In genomic region chr18:59848002-59848401, GRCh38 we compare ENCODE assay signal across 11 cellular contexts. TPM values are rescaled to one million over a fixed set of nuclear protein-coding genes. Genes with fewer than 3 reads are reported as not detected.
A peak's percentile ranks its signal among the peaks of the same experiment; 100 is the strongest.
DNase-seq lines count a peak whose midpoint lies in the region; ATAC-seq and TF ChIP-seq lines count a peak whose summit lies in the region.
"Had no signal": no experiment of that assay in that cellular context is flagged by ENCODE, and none has a peak within 500 bp of the region (broad histone marks: within the 10 kb centered on the region; RNA-seq: fewer than 3 reads in every experiment).

No MANE protein-coding gene starts in this region.

- peak overlapping the region; percentile 52 for H2BK15ac ChIP-seq in mesenchymal stem cell (ENCODE audit: low read depth, poor library complexity, severe bottlenecking)

- ATAC-seq in HG03469 (IDR thresholded peaks at IDR 0.05; ENCODE audit: unreplicated experiment): no peak

- no peak overlapping the region for H2BK5ac ChIP-seq in mesenchymal stem cell (ENCODE audit: low read depth, low read length, poor library complexity, severe bottlenecking)

- H3K4me3 ChIP-seq in HEK293 (ENCODE audit: low read depth, low read length) (no peak overlapping the region), mesenchymal stem cell (ENCODE audit: insufficient read depth in 1 of 2, low read depth in 1 of 2, low read length in 2 of 2) (no peak overlapping the region)

- no peak for TF ChIP-seq CTCF in HEK293 (tag by site-specific recombination; IDR thresholded peaks at IDR 0.05)

- no peak overlapping the region for H3K23ac ChIP-seq in mesenchymal stem cell (ENCODE audit: low read length in 2 of 2)

- H3K4me3 Mint-ChIP-seq in activated CD4-positive, alpha-beta T cell treated with anti-CD3 and anti-CD28 coated beads, Interleukin-2, amount 10 ng/mL, durations not matched to agents 24 days and 14 days: peak overlapping the region; percentile 26

- H3K36me3 ChIP-seq in HEK293 (ENCODE audit: control insufficient read depth in 2 of 2, insufficient read depth in 1 of 2, low read length in 2 of 2) (no peaks in the 10 kb centered on the region), mesenchymal stem cell (ENCODE audit: control insufficient read depth in 1 of 2, insufficient read depth in 2 of 2, low read depth in 1 of 2, low read length in 2 of 2) (no peaks in the 10 kb centered on the region)

- peak overlapping the region; percentile 91 for H3K27ac Mint-ChIP-seq in activated CD4-positive, alpha-beta T cell treated with anti-CD3 and anti-CD28 coated beads, Interleukin-2, amount 10 ng/mL, durations not matched to agents 24 days and 14 days

- H3K9me3 ChIP-seq in HEK293 (ENCODE audit: control insufficient read depth, insufficient read depth, low read depth, low read length) (no peaks in the 10 kb centered on the region), mesenchymal stem cell (ENCODE audit: control insufficient read depth, low read length) (no peaks in the 10 kb centered on the region)

- H2BK120ac ChIP-seq in mesenchymal stem cell (ENCODE audit: low read depth, low read length): no peak overlapping the region

- 75% methylated on average over 4 of the region's 4 CpGs for WGBS in mesenchymal stem cell

- H3K79me1 ChIP-seq in mesenchymal stem cell (replicated peaks; ENCODE audit: low read length, poor library complexity, severe bottlenecking): no peaks in the 10 kb centered on the region

- H3K14ac ChIP-seq in mesenchymal stem cell (ENCODE audit: low read length in 2 of 2): no peak overlapping the region

- H3K27ac ChIP-seq in HEK293 (ENCODE audit: extremely low read depth, low read depth, low read length) (no peak overlapping the region), mesenchymal stem cell (ENCODE audit: low read length, poor library complexity, severe bottlenecking) (no peak overlapping the region)

- H4K91ac ChIP-seq in mesenchymal stem cell (ENCODE audit: low read length): no peak overlapping the region

- no peaks in the 10 kb centered on the region for H3K36me3 Mint-ChIP-seq in activated CD4-positive, alpha-beta T cell treated with anti-CD3 and anti-CD28 coated beads, Interleukin-2, amount 10 ng/mL, durations not matched to agents 24 days and 14 days (ENCODE audit: low read depth)

- intact Hi-C loops in activated CD4-positive, alpha-beta T cell treated with anti-CD3 and anti-CD28 coated beads, Interleukin-2, amount 10 ng/mL, durations not matched to agents 24 days and 14 days (cut with micrococcal nuclease): loop anchor here (5.0 kb wide), 1 partner anchor 79 kb away; no protein-coding TSS in a partner anchor

- no peak overlapping the region for H3K9ac ChIP-seq in mesenchymal stem cell (ENCODE audit: low read length)

- H3K4me1 ChIP-seq in HEK293 (ENCODE audit: control insufficient read depth, insufficient read depth, low read length) (no peaks in the 10 kb centered on the region), mesenchymal stem cell (ENCODE audit: control insufficient read depth, insufficient read depth, low read depth, low read length) (no peaks in the 10 kb centered on the region)

- no peak overlapping the region for H2AK5ac ChIP-seq in mesenchymal stem cell (ENCODE audit: low read length, severe bottlenecking)

- H2AFZ ChIP-seq in mesenchymal stem cell (ENCODE audit: low read depth, low read length): no peak overlapping the region

- peak overlapping the region; percentile 5 to 62 for H3K18ac ChIP-seq in mesenchymal stem cell (ENCODE audit: low read depth in 1 of 2, low read length in 2 of 2)

- POLR2A ChIA-PET in HEK293 (lab: Yijun Ruan, JAX): interaction anchor here (1.7 kb wide), 1 partner anchor 52 kb away, joined by 9 read pairs; the partner anchor contains the start of gene PMAIP1

- H3K4ac ChIP-seq in mesenchymal stem cell (ENCODE audit: low read depth in 1 of 2, low read length in 2 of 2): no peak overlapping the region

- H3K27me3 ChIP-seq in mesenchymal stem cell (ENCODE audit: control insufficient read depth in 1 of 2, insufficient read depth in 1 of 2, low read length in 2 of 2): peaks cover 0 to 5% of the 10 kb centered on the region in 2 experiments

- CTCF ChIA-PET in HEK293 (lab: Yijun Ruan, JAX): interaction anchor here (0.6 to 1.4 kb wide), 3 partner anchors 25 to 140 kb away, joined by 3 to 5 read pairs (median 5); no protein-coding TSS in a partner anchor

- peaks cover 20% of the 10 kb centered on the region for H3K4me1 Mint-ChIP-seq in activated CD4-positive, alpha-beta T cell treated with anti-CD3 and anti-CD28 coated beads, Interleukin-2, amount 10 ng/mL, durations not matched to agents 24 days and 14 days

- H3K4me2 ChIP-seq in mesenchymal stem cell (ENCODE audit: low read length, poor library complexity, severe bottlenecking): no peak overlapping the region

- peak overlapping the region in 1 of 2 experiments; percentile 12 for H2BK12ac ChIP-seq in mesenchymal stem cell (ENCODE audit: low read length in 2 of 2)

- no peak for DNase-seq in activated CD4-positive, alpha-beta T cell treated with anti-CD3 and anti-CD28 coated beads, Interleukin-2, amount 10 ng/mL, durations not matched to agents 24 days and 14 days
- DNase-seq in activated CD4-positive, alpha-beta T cell treated with anti-CD3 and anti-CD28 coated beads, Interleukin-2, amount 50 U/mL, for 48 hours: no peak
- DNase-seq in NCI-H146 treated with DMSO at 0.1 percent for 48 hours (lab: John Stamatoyannopoulos, UW; ENCODE audit: unreplicated experiment) (peak; percentile 73), mesenchymal stem cell (no peak), NK-92 (lab: John Stamatoyannopoulos, UW; ENCODE audit: unreplicated experiment) (no peak), dedifferentiated amniotic fluid mesenchymal stem cell (ENCODE audit: extremely low spot score) (no peak)
- DNase-seq: anterior cingulate cortex; small intestine; stimulated activated CD8-positive, alpha-beta memory T cell treated with anti-CD3 and anti-CD28 coated beads, Interleukin-4, amount 100 ng/mL, for 48 hours had no signal

- H3K9me3 Mint-ChIP-seq in activated CD4-positive, alpha-beta T cell treated with anti-CD3 and anti-CD28 coated beads, Interleukin-2, amount 10 ng/mL, durations not matched to agents 24 days and 14 days: no peaks in the 10 kb centered on the region

- H4K8ac ChIP-seq in mesenchymal stem cell (ENCODE audit: low read length): no peak overlapping the region

- H3K27me3 Mint-ChIP-seq in activated CD4-positive, alpha-beta T cell treated with anti-CD3 and anti-CD28 coated beads, Interleukin-2, amount 10 ng/mL, durations not matched to agents 24 days and 14 days: no peaks in the 10 kb centered on the region

TF ChIP-seq in HEK293, 187 proteins besides CTCF, POLR2A, EP300 and RAD21:
- peak; percentile 49 for TF ChIP-seq ZNF629 (tag by site-specific recombination; IDR thresholded peaks at IDR 0.05)
- TF ChIP-seq ZNF2 (tag by site-specific recombination; IDR thresholded peaks at IDR 0.05): no peak
- no peak for TF ChIP-seq ZNF555 (tag by site-specific recombination; conservative IDR thresholded peaks at IDR 0.05)
- TF ChIP-seq ZNF768 (tag by site-specific recombination; IDR thresholded peaks at IDR 0.05): no peak
- no peak for TF ChIP-seq ZNF157 (tag by site-specific recombination; IDR thresholded peaks at IDR 0.05)
- TF ChIP-seq ZFP69B (tag by site-specific recombination; IDR thresholded peaks at IDR 0.05): no peak
- TF ChIP-seq YY2 (tag by site-specific recombination; IDR thresholded peaks at IDR 0.05): no peak
- peak; percentile 66 for TF ChIP-seq ATF2 (tag by site-specific recombination; IDR thresholded peaks at IDR 0.05; ENCODE audit: low read depth)
- 0 out of 2 replicates have a peak, but pooled peaks have one; percentile 12 for TF ChIP-seq SCRT1 (tag by site-specific recombination; IDR thresholded peaks at IDR 0.05; ENCODE audit: borderline replicate concordance)

RNA-seq across cellular contexts. Expression of gene PMAIP1, which starts 51.8 kb away (rescaled TPM):
- total RNA-seq in activated CD4-positive, alpha-beta T cell treated with anti-CD3 and anti-CD28 coated beads, Interleukin-2, amount 10 ng/mL, durations not matched to agents 24 days and 14 days: 52.5 and 54.6 TPM in 2 replicates
- polyA plus RNA-seq in mesenchymal stem cell (2013, experiment 1 of 2): 84.5 TPM
- polyA plus RNA-seq in mesenchymal stem cell (2013, experiment 2 of 2): 88.7 TPM
